1 cellular context compared by ENCODE assay signal in the genomic region with DNA sequence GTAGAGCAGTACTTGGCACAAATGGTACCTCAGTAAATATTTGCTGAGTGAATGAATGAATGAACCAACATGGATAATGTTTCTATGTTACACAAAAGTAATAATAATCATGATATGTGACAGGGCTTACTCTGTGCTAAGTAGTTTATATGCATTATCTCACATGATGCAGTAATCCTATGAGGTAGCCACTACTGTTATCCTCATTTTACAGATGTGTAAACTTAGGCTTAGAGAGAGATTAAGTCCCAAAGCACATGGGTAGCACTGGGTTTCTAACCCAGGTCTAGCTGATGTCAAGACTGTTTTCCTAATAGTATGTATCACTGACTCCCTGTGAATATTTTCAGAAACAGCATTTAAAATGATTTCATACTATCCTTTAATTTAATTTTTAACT.
TF ChIP-seq lines count a peak whose summit lies in the region.

No MANE protein-coding gene starts in this region.

TF ChIP-seq in HepG2, 621 proteins besides CTCF, POLR2A, EP300 and RAD21:
- TF ChIP-seq ZNF24 (IDR thresholded peaks at IDR 0.05) (peak; percentile 38; the same call in 1 of the 2 replicates), FOXC1 (CRISPR knock-in tag; IDR thresholded peaks at IDR 0.05; ENCODE audit: borderline replicate concordance) (no peak)
